24 cellular contexts compared by ENCODE assay signal in genomic region chr19:28899703-28900102, GRCh38.
DNase-seq lines count a peak whose midpoint lies in the region; ATAC-seq and TF ChIP-seq lines count a peak whose summit lies in the region.
"Had no signal": no experiment of that assay in that cellular context is flagged by ENCODE, and none has a peak within 500 bp of the region (broad histone marks: within the 10 kb centered on the region; RNA-seq: fewer than 3 reads in every experiment).

No MANE protein-coding gene starts in this region.

- TF ChIP-seq CTCF in IMR-90 (conservative IDR thresholded peaks at IDR 0.05; ENCODE audit: low read depth, low read length) = no peak
- no peak for TF ChIP-seq CTCF in sigmoid colon (IDR thresholded peaks at IDR 0.05)

- H2BK15ac ChIP-seq in IMR-90 (ENCODE audit: low read depth, low read length) = no peak overlapping the region

- peak; percentile 51 for ATAC-seq in IMR-90 (ENCODE audit: low read depth)
- ATAC-seq in left ventricle myocardium superior = no peak
- no peak for ATAC-seq in HG02981 (IDR thresholded peaks at IDR 0.05; ENCODE audit: unreplicated experiment)
- ATAC-seq in HG03354 (IDR thresholded peaks at IDR 0.05; ENCODE audit: poor library complexity, severe bottlenecking, unreplicated experiment) = no peak
- ATAC-seq: CD8-positive, alpha-beta T cell; GM12878 had no signal

- no peak overlapping the region for H3K4me3 Mint-ChIP-seq in CD4-positive, alpha-beta memory T cell
- H3K4me3 Mint-ChIP-seq: CD14-positive monocyte; CD8-positive, alpha-beta T cell had no signal

- 40% methylated on average over 1 of the region's 4 CpGs; no CpG with 5 or more reads in 1 of the 2 experiments for WGBS in IMR-90 (ENCODE audit: extremely low coverage in 2 of 2, insufficient read length in 1 of 2), 2 experiments
- WGBS in sigmoid colon, 2 donors = 77 to 78% methylated on average over 4 of the region's 4 CpGs

- H3K27ac ChIP-seq in IMR-90 (ENCODE audit: insufficient read depth, low read length) (no peak overlapping the region), sigmoid colon (no peak overlapping the region)
- H3K27ac ChIP-seq in CD4-positive, alpha-beta memory T cell (ENCODE audit: low read depth, low read length) = no peak overlapping the region
- H3K27ac ChIP-seq: BLaER1 had no signal

- no peak overlapping the region for H2AFZ ChIP-seq in IMR-90 (replicated peaks; ENCODE audit: low read length, poor library complexity)

- H2AK5ac ChIP-seq in IMR-90 (ENCODE audit: low read depth, low read length) = no peak overlapping the region

- dilution Hi-C loops in IMR-90 (cut with HindIII; ENCODE audit: low sequenced_read_pairs, unreplicated experiment) = no loop called here

- intact Hi-C loops in IMR-90 (cut with micrococcal nuclease) = no loop called here
- intact Hi-C loops in sigmoid colon (cut with DNase I) = no loop called here
- intact Hi-C loops in left ventricle myocardium superior (cut with micrococcal nuclease) = no loop called here
- intact Hi-C loops in CD4-positive, alpha-beta memory T cell (cut with micrococcal nuclease) = no loop called here

- H4K20me1 ChIP-seq in IMR-90 (ENCODE audit: insufficient read depth, low read length) = no peaks in the 10 kb centered on the region
- H4K20me1 ChIP-seq: BLaER1 had no signal

- H3K4ac ChIP-seq in IMR-90 (ENCODE audit: low read depth, low read length) = no peak overlapping the region

- no peak overlapping the region for H2AK9ac ChIP-seq in IMR-90 (replicated peaks; ENCODE audit: low read depth, low read length, poor library complexity)

- H4K8ac ChIP-seq in IMR-90 (ENCODE audit: low read depth in 2 of 2, low read length in 2 of 2) = no peak overlapping the region

- no peak overlapping the region for H3K27ac Mint-ChIP-seq in CD4-positive, alpha-beta memory T cell
- H3K27ac Mint-ChIP-seq: CD14-positive monocyte; CD4-positive, CD25-positive, alpha-beta regulatory T cell; CD8-positive, alpha-beta T cell had no signal

- no peak overlapping the region for H3K56ac ChIP-seq in IMR-90 (ENCODE audit: extremely low read depth, insufficient read depth, low read length)

- no peak overlapping the region for H2BK5ac ChIP-seq in IMR-90 (ENCODE audit: low read depth, low read length, poor library complexity, severe bottlenecking)

- H3K36me3 ChIP-seq in IMR-90 (ENCODE audit: control insufficient read depth, insufficient read depth, low read length) = no peaks in the 10 kb centered on the region
- H3K36me3 ChIP-seq in sigmoid colon = no peaks in the 10 kb centered on the region
- H3K36me3 ChIP-seq in CD4-positive, alpha-beta memory T cell (ENCODE audit: insufficient read depth, low read length) = no peaks in the 10 kb centered on the region
- H3K36me3 ChIP-seq: BE2C, BLaER1 had no signal

- no peak overlapping the region for H4K5ac ChIP-seq in IMR-90 (ENCODE audit: low read depth, low read length)

- BruUV-seq in IMR-90 (replicated peaks; lab: Mats Ljungman, UMichigan) = no TSS peak

- H2BK20ac ChIP-seq in IMR-90 (ENCODE audit: low read depth, low read length) = no peak overlapping the region

- in situ Hi-C loops in IMR-90 (cut with MboI; ENCODE audit: low sequenced_read_pairs) = no loop called here

- CTCF ChIA-PET in IMR-90 (lab: Yijun Ruan, JAX) = no interaction called here
- CTCF ChIA-PET in CD4-positive, alpha-beta memory T cell (lab: Charles Lee; ENCODE audit: partially characterized antibody) = no interaction called here

- H3K36me3 Mint-ChIP-seq in CD4-positive, alpha-beta memory T cell = no peaks in the 10 kb centered on the region
- H3K36me3 Mint-ChIP-seq: CD14-positive monocyte; CD4-positive, CD25-positive, alpha-beta regulatory T cell; CD8-positive, alpha-beta T cell had no signal

- no peak for TF ChIP-seq EP300 in sigmoid colon (IDR thresholded peaks at IDR 0.05)

- no peaks in the 10 kb centered on the region for H3K9me1 ChIP-seq in IMR-90 (ENCODE audit: insufficient read depth, low read length)

- H3K27me3 ChIP-seq in IMR-90 (ENCODE audit: control insufficient read depth, insufficient read depth, low read length) = peaks cover 1% of the 10 kb centered on the region; the same call in 1 of the 2 replicates
- no peaks in the 10 kb centered on the region for H3K27me3 ChIP-seq in sigmoid colon
- H3K27me3 ChIP-seq in CD4-positive, alpha-beta memory T cell (ENCODE audit: insufficient read depth, low read length) = no peaks in the 10 kb centered on the region
- H3K27me3 ChIP-seq: BE2C had no signal

- H2BK120ac ChIP-seq in IMR-90 (ENCODE audit: low read depth, low read length) = no peak overlapping the region

- H3K4me1 Mint-ChIP-seq in CD4-positive, alpha-beta memory T cell = no peaks in the 10 kb centered on the region
- H3K4me1 Mint-ChIP-seq: CD14-positive monocyte; CD4-positive, CD25-positive, alpha-beta regulatory T cell had no signal

- no peaks in the 10 kb centered on the region for H3K79me1 ChIP-seq in IMR-90 (ENCODE audit: low read depth in 1 of 2, low read length in 2 of 2)

- POLR2A ChIA-PET in IMR-90 (lab: Charles Lee; ENCODE audit: unreplicated experiment) = no interaction called here
- POLR2A ChIA-PET in CD4-positive, alpha-beta memory T cell (lab: Charles Lee; ENCODE audit: partially characterized antibody) = no interaction called here

- H3K27me3 Mint-ChIP-seq in CD4-positive, alpha-beta memory T cell = no peaks in the 10 kb centered on the region

- peaks cover 0 to 3% (median under 1%) of the 10 kb centered on the region in 8 donors for H3K9me3 Mint-ChIP-seq in CD4-positive, alpha-beta memory T cell
- H3K9me3 Mint-ChIP-seq: CD8-positive, alpha-beta T cell had no signal

- H3K4me2 ChIP-seq in IMR-90 (ENCODE audit: low read depth, low read length) = no peak overlapping the region
- H3K4me2 ChIP-seq: BLaER1 had no signal

- H4K91ac ChIP-seq in IMR-90 (ENCODE audit: insufficient read depth, low read depth, low read length) = no peak overlapping the region

- H3K9me3 ChIP-seq in IMR-90 (ENCODE audit: control insufficient read depth, insufficient read depth, low read length) (no peaks in the 10 kb centered on the region), sigmoid colon (no peaks in the 10 kb centered on the region)
- no peaks in the 10 kb centered on the region for H3K9me3 ChIP-seq in CD4-positive, alpha-beta memory T cell (ENCODE audit: control insufficient read depth in 1 of 2, low read length in 2 of 2)
- H3K9me3 ChIP-seq: BE2C, BLaER1, Caco-2 had no signal

- no peak overlapping the region for H3K4me3 ChIP-seq in IMR-90 (ENCODE audit: insufficient read depth, low read depth, low read length)
- H3K4me3 ChIP-seq in sigmoid colon = no peak overlapping the region
- no peak overlapping the region for H3K4me3 ChIP-seq in CD4-positive, alpha-beta memory T cell (ENCODE audit: low read length in 2 of 2)
- H3K4me3 ChIP-seq: BLaER1, GM12878 had no signal

- no peak overlapping the region for H3K9ac ChIP-seq in IMR-90 (ENCODE audit: low read depth, low read length)
- H3K9ac ChIP-seq: BLaER1 had no signal

- H3K18ac ChIP-seq in IMR-90 (ENCODE audit: low read depth, low read length) = no peak overlapping the region

- H3K4me1 ChIP-seq in IMR-90 (ENCODE audit: control insufficient read depth, insufficient read depth, low read length) = no peaks in the 10 kb centered on the region
- H3K4me1 ChIP-seq in sigmoid colon = no peaks in the 10 kb centered on the region
- H3K4me1 ChIP-seq in CD4-positive, alpha-beta memory T cell (ENCODE audit: insufficient read depth, low read length) = no peaks in the 10 kb centered on the region
- H3K4me1 ChIP-seq: BE2C, BLaER1, Caco-2 had no signal

- no peak for TF ChIP-seq POLR2A in IMR-90 (IDR thresholded peaks at IDR 0.05; ENCODE audit: low read depth, low read length)
- no peak for TF ChIP-seq POLR2A in sigmoid colon (IDR thresholded peaks at IDR 0.05)

- TF ChIP-seq RAD21 in IMR-90 (IDR thresholded peaks at IDR 0.05; ENCODE audit: low read length) = no peak

- no peak overlapping the region for H3K14ac ChIP-seq in IMR-90 (replicated peaks; ENCODE audit: low read depth, low read length)

- H3K23ac ChIP-seq in IMR-90 (ENCODE audit: low read depth, low read length) = no peak overlapping the region

- DNase-seq in IMR-90 (peak; percentile 4), kidney tubule cell (ENCODE audit: low spot score) (peak; percentile 11), sigmoid colon (peak; percentile 27), left ventricle myocardium superior (no peak)
- DNase-seq in CD4-positive, alpha-beta memory T cell = no peak
- DNase-seq: 8988T; ACHN; BE2C; C1 segment of cervical spinal cord; Caco-2; CD4-positive, CD25-positive, alpha-beta regulatory T cell; CD8-positive, alpha-beta T cell; DMS 273 treated with DMSO at 0.1 percent for 48 hours; DMS153; DMS53; DMS79; DND-41; EL; GDM1 had no signal

TF ChIP-seq in IMR-90, 13 proteins besides CTCF, POLR2A, EP300 and RAD21 (continues in another document):
- no peak for TF ChIP-seq CHD1 (IDR thresholded peaks at IDR 0.05; ENCODE audit: low read depth, low read length)
- no peak for TF ChIP-seq FOS (IDR thresholded peaks at IDR 0.05; ENCODE audit: low read depth, low read length)
- TF ChIP-seq CEBPB (IDR thresholded peaks at IDR 0.05; ENCODE audit: low read depth, low read length) = no peak
- no peak for TF ChIP-seq MAZ (IDR thresholded peaks at IDR 0.05; ENCODE audit: borderline replicate concordance, low read depth, low read length)
- no peak for TF ChIP-seq BHLHE40 (IDR thresholded peaks at IDR 0.05; ENCODE audit: low read depth, low read length)
- no peak for TF ChIP-seq ELK1 (IDR thresholded peaks at IDR 0.05; ENCODE audit: borderline replicate concordance, low read depth, low read length)
- no peak for TF ChIP-seq MAFK (IDR thresholded peaks at IDR 0.05; ENCODE audit: low read depth, low read length)
- TF ChIP-seq USF2 (IDR thresholded peaks at IDR 0.05; ENCODE audit: low read depth, low read length) = no peak
- no peak for TF ChIP-seq MXI1 (IDR thresholded peaks at IDR 0.05; ENCODE audit: borderline replicate concordance, low read depth, low read length)
- no peak for TF ChIP-seq NFE2L2 (IDR thresholded peaks at IDR 0.05; ENCODE audit: low read depth, low read length)

Comparison
In these comparisons a context has a peak if more than half of its experiments do, and no peak if none do; other contexts are left out.
1. DNase-seq: peak in IMR-90 (single experiment), kidney tubule cell (single experiment) and sigmoid colon (single experiment); none in left ventricle myocardium superior (single experiment) and CD4-positive, alpha-beta memory T cell (0 of 5).